22 cellular contexts compared by ENCODE assay signal in genomic region chr4:53646792-53647191, GRCh38. TPM values are rescaled to one million over a fixed set of nuclear protein-coding genes. Genes with fewer than 3 reads are reported as not detected.
DNase-seq lines count a peak whose midpoint lies in the region; ATAC-seq lines count a peak whose summit lies in the region.
"Had no signal": no experiment of that assay in that cellular context is flagged by ENCODE, and none has a peak within 500 bp of the region (broad histone marks: within the 10 kb centered on the region; RNA-seq: fewer than 3 reads in every experiment).

No MANE protein-coding gene starts in this region.

- no peaks in the 10 kb centered on the region for H3K9me2 ChIP-seq in Karpas-422 (replicated peaks; ENCODE audit: insufficient read depth, low read length)

- H3K27ac Mint-ChIP-seq in activated naive CD4-positive, alpha-beta T cell treated with anti-CD3 and anti-CD28 coated beads, Interleukin-2, amount 50 U/mL, for 72 hours = no peak overlapping the region
- H3K27ac Mint-ChIP-seq: activated naive CD4-positive, alpha-beta T cell treated with anti-CD3 and anti-CD28 coated beads, Interleukin-2, amount 10 ng/mL, durations not matched to agents 7 days and 5 days; natural killer cell treated with Interleukin-12 subunit alpha and Interleukin-12 subunit beta and Interleukin-15 and Interleukin-18, amount 100 ng/mL, for 72 hours had no signal

- no peaks in the 10 kb centered on the region for H3K9me3 Mint-ChIP-seq in activated naive CD4-positive, alpha-beta T cell treated with anti-CD3 and anti-CD28 coated beads, Interleukin-2, amount 50 U/mL, for 72 hours
- H3K9me3 Mint-ChIP-seq: activated naive CD4-positive, alpha-beta T cell treated with anti-CD3 and anti-CD28 coated beads, Interleukin-2, amount 10 ng/mL, durations not matched to agents 7 days and 5 days; natural killer cell treated with Interleukin-12 subunit alpha and Interleukin-12 subunit beta and Interleukin-15 and Interleukin-18, amount 100 ng/mL, for 72 hours had no signal

- H3K27ac ChIP-seq in Karpas-422 (ENCODE audit: low read length) (no peak overlapping the region), muscle layer of duodenum (ENCODE audit: low read length) (peak overlapping the region; percentile 16)
- H3K27ac ChIP-seq: KMS-11, WERI-Rb-1 had no signal

- H4K20me1 ChIP-seq in Karpas-422 (ENCODE audit: insufficient read depth, low read depth, low read length) = no peaks in the 10 kb centered on the region

- H3K79me2 ChIP-seq in Karpas-422 (ENCODE audit: low read length) = no peaks in the 10 kb centered on the region

- no peak for ATAC-seq in activated naive CD4-positive, alpha-beta T cell treated with anti-CD3 and anti-CD28 coated beads, Interleukin-2, amount 50 U/mL, for 72 hours
- ATAC-seq in HG03342 (IDR thresholded peaks at IDR 0.05; ENCODE audit: unreplicated experiment) = no peak
- ATAC-seq: HCT116; natural killer cell treated with Interleukin-12 subunit alpha and Interleukin-12 subunit beta and Interleukin-15 and Interleukin-18, amount 100 ng/mL, for 72 hours had no signal

- H2AFZ ChIP-seq in Karpas-422 (ENCODE audit: low read length) = no peak overlapping the region

- H3K4me3 ChIP-seq in Karpas-422 (ENCODE audit: low read length) (no peak overlapping the region), muscle layer of duodenum (ENCODE audit: low read depth in 1 of 2, low read length in 2 of 2) (no peak overlapping the region)
- H3K4me3 ChIP-seq: prostate gland, suprapubic skin had no signal

- no peaks in the 10 kb centered on the region for H3K36me3 ChIP-seq in Karpas-422 (ENCODE audit: insufficient read depth, low read length)
- H3K36me3 ChIP-seq in muscle layer of duodenum (ENCODE audit: control insufficient read depth in 1 of 2, insufficient read depth in 2 of 2, low read length in 2 of 2) = no peaks in the 10 kb centered on the region
- H3K36me3 ChIP-seq: prostate gland, suprapubic skin, WERI-Rb-1 had no signal

- H3K4me1 ChIP-seq in Karpas-422 (ENCODE audit: low read length) (no peaks in the 10 kb centered on the region), muscle layer of duodenum (ENCODE audit: control insufficient read depth in 1 of 2, insufficient read depth in 2 of 2, low read length in 2 of 2) (peaks cover 4 to 10% of the 10 kb centered on the region in 2 donors)

- H3K27me3 ChIP-seq in Karpas-422 (ENCODE audit: low read length) (no peaks in the 10 kb centered on the region), muscle layer of duodenum (ENCODE audit: low read depth, low read length) (no peaks in the 10 kb centered on the region)
- H3K27me3 ChIP-seq: suprapubic skin had no signal

- H3K9me3 ChIP-seq in Karpas-422 (ENCODE audit: low read length) = no peaks in the 10 kb centered on the region
- H3K9me3 ChIP-seq in muscle layer of duodenum (ENCODE audit: control insufficient read depth in 1 of 2, low read length in 2 of 2) = no peaks in the 10 kb centered on the region
- H3K9me3 ChIP-seq: prostate gland, suprapubic skin had no signal

- no peak overlapping the region for H3K4me2 ChIP-seq in Karpas-422 (ENCODE audit: low read depth, low read length, poor library complexity, severe bottlenecking)
- H3K4me2 ChIP-seq: KMS-11 had no signal

- H3K36me3 Mint-ChIP-seq in activated naive CD4-positive, alpha-beta T cell treated with anti-CD3 and anti-CD28 coated beads, Interleukin-2, amount 50 U/mL, for 72 hours = no peaks in the 10 kb centered on the region
- H3K36me3 Mint-ChIP-seq: activated naive CD4-positive, alpha-beta T cell treated with anti-CD3 and anti-CD28 coated beads, Interleukin-2, amount 10 ng/mL, durations not matched to agents 7 days and 5 days; natural killer cell treated with Interleukin-12 subunit alpha and Interleukin-12 subunit beta and Interleukin-15 and Interleukin-18, amount 100 ng/mL, for 72 hours had no signal

- DNase-seq in Karpas-422 (peak; percentile 25), NCI-H345 treated with DMSO at 0.1 percent for 48 hours (lab: John Stamatoyannopoulos, UW; ENCODE audit: unreplicated experiment) (peak; percentile 20), dermis blood vessel endothelial cell (peak; percentile 62), EL (no peak)
- DNase-seq in activated naive CD4-positive, alpha-beta T cell treated with anti-CD3 and anti-CD28 coated beads, Interleukin-2, amount 50 U/mL, for 72 hours (ENCODE audit: low spot score in 2 of 2) = no peak
- DNase-seq: activated CD4-positive, alpha-beta T cell treated with anti-CD3 and anti-CD28 coated beads, Interleukin-2, amount 50 U/mL, for 48 hours; activated naive CD4-positive, alpha-beta T cell treated with anti-CD3 and anti-CD28 coated beads, Interleukin-2, amount 10 ng/mL, durations not matched to agents 7 days and 5 days; activated T-cell treated with anti-CD3 and anti-CD28 coated beads, Interleukin-2, amount 50 U/mL, for 1 hour; AML-193; Calu3; GDM1; NCI-H2171 treated with DMSO at 0.1 percent for 48 hours; stimulated activated CD8-positive, alpha-beta memory T cell treated with anti-CD3 and anti-CD28 coated beads, Interleukin-4, amount 100 ng/mL, for 48 hours; WERI-Rb-1 had no signal

- no peak overlapping the region for H3K9ac ChIP-seq in Karpas-422 (ENCODE audit: low read length)
- H3K9ac ChIP-seq: KMS-11 had no signal

RNA-seq across cellular contexts. Expression of gene LNX1, which starts 55.5 kb away (rescaled TPM):
- not detected in 2 replicates for total RNA-seq in Karpas-422 (2014; rRNA removed; shearing (Covaris generic); ENCODE audit: low replicate concordance)
- 3.1 TPM in 2 replicates for total RNA-seq in dermis blood vessel endothelial cell
- not detected for total RNA-seq in activated naive CD4-positive, alpha-beta T cell treated with anti-CD3 and anti-CD28 coated beads, Interleukin-2, amount 50 U/mL, for 72 hours
- total RNA-seq: natural killer cell treated with Interleukin-12 subunit alpha and Interleukin-12 subunit beta and Interleukin-15 and Interleukin-18, amount 100 ng/mL, for 72 hours; T-helper 1 cell treated with Interleukin-12 subunit alpha and Interleukin-12 subunit beta and Interleukin-4 antibody, amounts not matched to agents 30 ng/mL and 1 ng/mL, for 36 hours had no signal

Comparison
In these comparisons a context has a peak if more than half of its experiments do, and no peak if none do; other contexts are left out.
1. DNase-seq: peak in Karpas-422 (single experiment), NCI-H345 treated with DMSO at 0.1 percent for 48 hours (single experiment) and dermis blood vessel endothelial cell (single experiment); none in activated naive CD4-positive, alpha-beta T cell treated with anti-CD3 and anti-CD28 coated beads, Interleukin-2, amount 50 U/mL, for 72 hours (0 of 2) and EL (single experiment).